8 cellular contexts compared by ENCODE assay signal in the genomic region with DNA sequence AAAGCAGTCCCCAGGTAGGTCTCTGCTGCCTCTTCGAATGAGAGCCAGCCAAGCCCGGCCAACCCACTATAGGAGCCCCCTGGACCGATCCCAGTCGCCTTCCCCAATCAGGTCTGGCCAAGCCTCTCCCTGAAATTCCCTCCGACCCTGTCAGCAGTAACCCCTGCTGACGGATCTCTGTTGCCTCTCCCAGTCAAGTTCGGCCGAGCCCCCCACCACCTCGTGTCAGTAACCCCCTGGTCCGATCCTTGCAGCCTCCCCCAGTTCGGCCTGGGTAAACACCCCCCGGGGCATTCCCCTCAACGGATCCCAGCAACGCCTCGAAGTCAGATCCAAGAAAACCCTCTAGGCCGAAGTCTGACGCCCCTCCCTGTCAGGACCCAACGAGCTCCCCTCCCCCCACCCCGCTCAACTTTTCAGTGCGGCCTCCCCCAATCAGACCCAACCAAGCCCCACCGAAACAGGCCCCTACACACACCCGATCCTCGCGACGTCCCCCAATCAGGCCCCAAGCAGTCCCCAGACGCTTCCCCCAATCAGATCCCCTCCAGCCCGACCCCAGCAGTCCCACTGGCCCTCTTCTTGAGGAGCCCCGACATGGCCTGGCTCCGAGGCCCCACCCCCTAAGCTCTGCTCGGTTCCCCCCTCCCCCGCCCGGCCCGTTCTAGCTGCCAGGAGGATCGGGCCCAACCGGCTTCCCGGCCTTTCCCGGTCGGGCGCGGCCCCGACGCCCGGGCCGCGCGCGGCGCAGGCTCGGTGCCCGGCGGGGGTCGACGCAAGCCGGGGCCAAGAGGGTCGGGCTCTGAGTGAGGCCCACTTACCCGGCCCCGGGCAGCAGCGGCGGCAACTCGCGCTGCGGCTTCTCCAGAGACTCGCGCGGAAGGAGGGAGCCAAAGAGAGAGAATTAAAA. TPM values are rescaled to one million over a fixed set of nuclear protein-coding genes. Genes with fewer than 3 reads are reported as not detected.
DNase-seq lines count a peak whose midpoint lies in the region; ATAC-seq, FAIRE-seq and TF ChIP-seq lines count a peak whose summit lies in the region.

No MANE protein-coding gene starts in this region.

- H3K4me3 ChIP-seq in A549 = peak overlapping the region; percentile 76
- H3K4me3 ChIP-seq in OCI-LY7 (ENCODE audit: low read depth, low read length, poor library complexity, severe bottlenecking) = peak overlapping the region; percentile 82
- peak overlapping the region; percentile 81 to 87 for H3K4me3 ChIP-seq in foreskin fibroblast (ENCODE audit: low read depth in 1 of 2, low read length in 2 of 2)
- H3K4me3 ChIP-seq in neuron (ENCODE audit: low read length) = peak overlapping the region; percentile 79
- peak overlapping the region; percentile 71 to 86 for H3K4me3 ChIP-seq in uterus

- TF ChIP-seq POLR2A in A549 (IDR thresholded peaks at IDR 0.05; ENCODE audit: low read length) (no peak), GM18505 (IDR thresholded peaks at IDR 0.05; ENCODE audit: borderline replicate concordance, extremely low read depth, insufficient read depth, insufficient read length) (no peak), uterus (IDR thresholded peaks at IDR 0.05) (no peak)

- CTCF ChIA-PET in A549 (lab: Yijun Ruan, JAX) (interaction anchor here (0.9 to 3.3 kb wide), 6 partner anchors 12 to 74 kb away, joined by 4 to 11 read pairs (median 6); no protein-coding TSS in a partner anchor), OCI-LY7 (lab: Charles Lee; ENCODE audit: unreplicated experiment) (interaction anchor here (1.1 kb wide), 1 partner anchor 14 kb away, joined by 4 read pairs; no protein-coding TSS in a partner anchor)
- CTCF ChIA-PET in activated naive CD4-positive, alpha-beta T cell treated with anti-CD3 and anti-CD28 coated beads for 36 hours (lab: Charles Lee) = interaction anchor here (0.8 to 1.8 kb wide), 4 partner anchors 22 to 126 kb away, joined by 3 to 10 read pairs (median 4); no protein-coding TSS in a partner anchor

- H2AFZ ChIP-seq in OCI-LY7 (ENCODE audit: low read length) (no peak overlapping the region), neuron (ENCODE audit: low read depth, low read length) (no peak overlapping the region)

- H3K4me3 Mint-ChIP-seq in activated naive CD4-positive, alpha-beta T cell treated with anti-CD3 and anti-CD28 coated beads for 36 hours = peak overlapping the region; percentile 93

- POLR2A ChIA-PET in A549 (lab: Yijun Ruan, JAX) = interaction anchor here (0.6 to 0.7 kb wide), 2 partner anchors 12 to 84 kb away, joined by 3 read pairs; partner anchors contain the start of gene TRIR
- POLR2A ChIA-PET in OCI-LY7 (lab: Charles Lee) = interaction anchor here (0.7 to 3.6 kb wide), 4 partner anchors 11 to 61 kb away, joined by 3 to 32 read pairs (median 7); partner anchors contain the start of genes GET3 and TRIR

- peaks cover 34% of the 10 kb centered on the region for H3K36me3 Mint-ChIP-seq in activated naive CD4-positive, alpha-beta T cell treated with anti-CD3 and anti-CD28 coated beads for 36 hours (ENCODE audit: low read depth)

- TF ChIP-seq EP300 in A549 (IDR thresholded peaks at IDR 0.05) = no peak

- peaks cover 68% of the 10 kb centered on the region for H3K79me2 ChIP-seq in OCI-LY7 (ENCODE audit: insufficient read depth, low read depth, low read length)

- H3K27ac ChIP-seq in A549 (peak overlapping the region; percentile 91 to 99), OCI-LY7 (ENCODE audit: low read depth, low read length, poor library complexity, severe bottlenecking) (peak overlapping the region; percentile 74), uterus (peak overlapping the region; percentile 98)

- no peak for FAIRE-seq in A549 (lab: Jason Lieb, UNC)

- no peaks in the 10 kb centered on the region for H3K27me3 ChIP-seq in neuron (ENCODE audit: insufficient read depth, low read length)
- no peaks in the 10 kb centered on the region for H3K27me3 ChIP-seq in uterus

- peak; percentile 24 to 31 for DNase-seq in A549 (ENCODE audit: low read depth in 1 of 2, low spot score in 1 of 2)
- DNase-seq in OCI-LY7 (ENCODE audit: low spot score) = peak; percentile 64
- peak; percentile 47 for DNase-seq in activated naive CD4-positive, alpha-beta T cell treated with anti-CD3 and anti-CD28 coated beads for 36 hours
- peak; percentile 60 to 87 for DNase-seq in foreskin fibroblast
- DNase-seq in uterus = peak; percentile 70 to 75

- 14% methylated on average over 11 of the region's 65 CpGs for WGBS in A549 (ENCODE audit: missing lambda C conversion rate)

- peak in 1 of 2 experiments; percentile 34; a peak in 3 of 6 replicates for ATAC-seq in A549
- peak; percentile 20 for ATAC-seq in GM18505 (IDR thresholded peaks at IDR 0.05; ENCODE audit: unreplicated experiment)
- ATAC-seq in HG03108 (IDR thresholded peaks at IDR 0.05; ENCODE audit: unreplicated experiment) = peak; percentile 7

- H3K36me3 ChIP-seq in OCI-LY7 (ENCODE audit: insufficient read depth, low read length) = peaks cover 58% of the 10 kb centered on the region
- peaks cover 19% of the 10 kb centered on the region for H3K36me3 ChIP-seq in neuron (ENCODE audit: insufficient read depth, low read length)
- H3K36me3 ChIP-seq in uterus = no peaks in the 10 kb centered on the region

- no peaks in the 10 kb centered on the region for H3K9me2 ChIP-seq in OCI-LY7 (ENCODE audit: insufficient read depth, low read length)

- no TSS peak for BruUV-seq in OCI-LY7 (replicated peaks; lab: Mats Ljungman, UMichigan)

- intact Hi-C loops in OCI-LY7 (cut with micrococcal nuclease; ENCODE audit: unreplicated experiment) (loop anchor here (1.0 to 5.0 kb wide), 2 partner anchors 41 to 70 kb away; partner anchors contain the start of genes DHPS and JUNB), uterus (cut with DNase I; ENCODE audit: low total_unique reads) (no loop called here)
- intact Hi-C loops in activated naive CD4-positive, alpha-beta T cell treated with anti-CD3 and anti-CD28 coated beads for 36 hours (cut with micrococcal nuclease) = loop anchor here (1.0 kb wide), 2 partner anchors 15 to 41 kb away; partner anchors contain the start of genes DHPS and GET3

- TF ChIP-seq CTCF in A549 (IDR thresholded peaks at IDR 0.05) (no peak), OCI-LY7 (conservative IDR thresholded peaks at IDR 0.05; ENCODE audit: low read length) (no peak), foreskin fibroblast (IDR thresholded peaks at IDR 0.05; ENCODE audit: low read depth, low read length) (no peak), uterus (IDR thresholded peaks at IDR 0.05) (no peak)

- no peaks in the 10 kb centered on the region for H3K27me3 Mint-ChIP-seq in activated naive CD4-positive, alpha-beta T cell treated with anti-CD3 and anti-CD28 coated beads for 36 hours (ENCODE audit: low read depth)

- peak overlapping the region; percentile 94 for H3K4me2 ChIP-seq in A549
- H3K4me2 ChIP-seq in OCI-LY7 (ENCODE audit: low read length) = peak overlapping the region; percentile 97

- H3K4me1 Mint-ChIP-seq in activated naive CD4-positive, alpha-beta T cell treated with anti-CD3 and anti-CD28 coated beads for 36 hours (ENCODE audit: low read depth) = peaks cover 33% of the 10 kb centered on the region

- no peaks in the 10 kb centered on the region for H3K9me3 Mint-ChIP-seq in activated naive CD4-positive, alpha-beta T cell treated with anti-CD3 and anti-CD28 coated beads for 36 hours

- H4K20me1 ChIP-seq in OCI-LY7 (ENCODE audit: insufficient read depth, low read length) = peaks cover 13% of the 10 kb centered on the region; the same call in 1 of the 2 replicates

- TF ChIP-seq RAD21 in A549 (conservative IDR thresholded peaks at IDR 0.05 in 1 of 2, IDR thresholded peaks at IDR 0.05 in 1 of 2) = no peak

- peaks cover 10% of the 10 kb centered on the region; the same call in 1 of the 3 replicates for H3K4me1 ChIP-seq in A549
- peaks cover 18% of the 10 kb centered on the region for H3K4me1 ChIP-seq in OCI-LY7 (ENCODE audit: insufficient read depth, low read length, poor library complexity, severe bottlenecking)
- H3K4me1 ChIP-seq in neuron (ENCODE audit: insufficient read depth, low read length) = peaks cover 17% of the 10 kb centered on the region
- peaks cover 4 to 5% of the 10 kb centered on the region in 2 donors for H3K4me1 ChIP-seq in uterus

- no peaks in the 10 kb centered on the region for H3K9me3 ChIP-seq in A549
- no peaks in the 10 kb centered on the region for H3K9me3 ChIP-seq in OCI-LY7 (ENCODE audit: low read length)
- H3K9me3 ChIP-seq in neuron (ENCODE audit: low read length) = no peaks in the 10 kb centered on the region
- no peaks in the 10 kb centered on the region for H3K9me3 ChIP-seq in uterus

- H3K27ac Mint-ChIP-seq in activated naive CD4-positive, alpha-beta T cell treated with anti-CD3 and anti-CD28 coated beads for 36 hours = peak overlapping the region; percentile 91

RNA-seq across cellular contexts. Expression of gene TNPO2, which starts 1.8 kb away (rescaled TPM):
- polyA plus RNA-seq in A549 (2011; rRNA removed) (33.7 and 38.0 TPM in 2 replicates), A549 (2017; fragmentation: RNase III; extraction: RNeasy Plus Mini Kit Qiagen cat#74134 plus additional on column Dnase treatment) (39.8 to 42.5 TPM (median 41.0 TPM) in 3 replicates)
- polyA plus RNA-seq in A549 (2012; cell fraction: cytosol; rRNA removed) = 51.8 and 59.4 TPM in 2 replicates
- polyA plus RNA-seq in A549 (2012; cell fraction: nucleus; rRNA removed) = 257 and 323 TPM in 2 replicates
- polyA minus RNA-seq in A549 (2011; rRNA and poly(A)+ RNA removed) = 153 and 163 TPM in 2 replicates
- total RNA-seq in OCI-LY7 (2014; rRNA removed; shearing (Covaris generic)) = 42.6 and 47.3 TPM in 2 replicates
- total RNA-seq in OCI-LY7 (2022) (112 and 120 TPM in 2 replicates), uterus (10 to 100 TPM; 29.7 to 92.9 (median 71.2) TPM)
- total RNA-seq in activated naive CD4-positive, alpha-beta T cell treated with anti-CD3 and anti-CD28 coated beads for 36 hours = 10 to 100 TPM; 80.7 to 81.1 TPM

RNA-seq across cellular contexts. Expression of gene TRIR, which starts 12.6 kb away (rescaled TPM):
- polyA plus RNA-seq in A549 (2011; rRNA removed) = 105 and 137 TPM in 2 replicates
- 255 and 297 TPM in 2 replicates for polyA plus RNA-seq in A549 (2012; cell fraction: cytosol; rRNA removed)
- 128 and 182 TPM in 2 replicates for polyA plus RNA-seq in A549 (2012; cell fraction: nucleus; rRNA removed)
- polyA plus RNA-seq in A549 (2017; fragmentation: RNase III; extraction: RNeasy Plus Mini Kit Qiagen cat#74134 plus additional on column Dnase treatment) = 144 to 154 TPM (median 152 TPM) in 3 replicates
- 25.4 and 34.7 TPM in 2 replicates for polyA minus RNA-seq in A549 (2011; rRNA and poly(A)+ RNA removed)
- 322 and 336 TPM in 2 replicates for total RNA-seq in OCI-LY7 (2014; rRNA removed; shearing (Covaris generic))
- 211 and 219 TPM in 2 replicates for total RNA-seq in OCI-LY7 (2022)
- total RNA-seq in activated naive CD4-positive, alpha-beta T cell treated with anti-CD3 and anti-CD28 coated beads for 36 hours = 100 to 1,000 TPM; 119 to 126 TPM
- total RNA-seq in uterus = 100 to 1,000 TPM in 3 of 4 donors, 10 to 100 TPM in 1; 88.8 to 490 (median 244) TPM

RNA-seq across cellular contexts. Expression of gene GET3, which starts 15.4 kb away (rescaled TPM):
- polyA plus RNA-seq in A549 (2011; rRNA removed) (84.9 and 87.0 TPM in 2 replicates), A549 (2017; fragmentation: RNase III; extraction: RNeasy Plus Mini Kit Qiagen cat#74134 plus additional on column Dnase treatment) (82.7 to 96.7 TPM (median 91.7 TPM) in 3 replicates)
- 190 and 195 TPM in 2 replicates for polyA plus RNA-seq in A549 (2012; cell fraction: cytosol; rRNA removed)
- polyA plus RNA-seq in A549 (2012; cell fraction: nucleus; rRNA removed) = 155 and 164 TPM in 2 replicates
- 63.6 and 71.6 TPM in 2 replicates for polyA minus RNA-seq in A549 (2011; rRNA and poly(A)+ RNA removed)
- total RNA-seq in OCI-LY7 (2014; rRNA removed; shearing (Covaris generic)) = 40.5 and 48.8 TPM in 2 replicates
- total RNA-seq in OCI-LY7 (2022) (29.1 and 34.3 TPM in 2 replicates), uterus (10 to 100 TPM; 15.4 to 57.4 (median 36.4) TPM)
- 10 to 100 TPM; 47.7 TPM for total RNA-seq in activated naive CD4-positive, alpha-beta T cell treated with anti-CD3 and anti-CD28 coated beads for 36 hours

RNA-seq across cellular contexts. Expression of gene FBXW9, which starts 25.5 kb away (rescaled TPM):
- polyA plus RNA-seq in A549 (2011; rRNA removed) (5.7 and 6.9 TPM in 2 replicates), A549 (2017; fragmentation: RNase III; extraction: RNeasy Plus Mini Kit Qiagen cat#74134 plus additional on column Dnase treatment) (7.3 to 8.1 TPM (median 8.0 TPM) in 3 replicates)
- polyA plus RNA-seq in A549 (2012; cell fraction: cytosol; rRNA removed) = 16.9 and 22.9 TPM in 2 replicates
- 38.1 and 46.2 TPM in 2 replicates for polyA plus RNA-seq in A549 (2012; cell fraction: nucleus; rRNA removed)
- 5.1 and 5.9 TPM in 2 replicates for polyA minus RNA-seq in A549 (2011; rRNA and poly(A)+ RNA removed)
- 10.6 and 11.5 TPM in 2 replicates for total RNA-seq in OCI-LY7 (2014; rRNA removed; shearing (Covaris generic))
- total RNA-seq in OCI-LY7 (2022) (10.8 and 11.0 TPM in 2 replicates), uterus (1 to 10 TPM in 2 of 4 donors, not detected in 2; 3.8 to 9.5 TPM)
- total RNA-seq in activated naive CD4-positive, alpha-beta T cell treated with anti-CD3 and anti-CD28 coated beads for 36 hours = 1 to 10 TPM; 7.2 to 8.7 TPM

RNA-seq across cellular contexts. Expression of gene BEST2, which starts 29.7 kb away (rescaled TPM):
- polyA plus RNA-seq in A549 (2011; rRNA removed) (not detected in 2 replicates), A549 (2017; fragmentation: RNase III; extraction: RNeasy Plus Mini Kit Qiagen cat#74134 plus additional on column Dnase treatment) (not detected in 3 replicates)
- 0.03 and 0.04 TPM in 2 replicates for polyA plus RNA-seq in A549 (2012; cell fraction: cytosol; rRNA removed)
- 0.11 TPM in 1 of 2 replicates, not detected in the other for polyA plus RNA-seq in A549 (2012; cell fraction: nucleus; rRNA removed)
- polyA minus RNA-seq in A549 (2011; rRNA and poly(A)+ RNA removed) = not detected in 2 replicates
- total RNA-seq in OCI-LY7 (2014; rRNA removed; shearing (Covaris generic)) = 0.10 TPM in 1 of 2 replicates, not detected in the other
- total RNA-seq in OCI-LY7 (2022) (not detected in 2 replicates), uterus (under 1 TPM in 2 of 4 donors, not detected in 2; 0.14 to 0.29 TPM)
- total RNA-seq in activated naive CD4-positive, alpha-beta T cell treated with anti-CD3 and anti-CD28 coated beads for 36 hours = not detected
